ENCODE assay signal across 18 cellular contexts in genomic region chr16:48903054-48903453, GRCh38.
"Had no signal": no experiment of that assay in that cellular context is flagged by ENCODE, and none has a peak within 500 bp of the region (broad histone marks: within the 10 kb centered on the region; RNA-seq: fewer than 3 reads in every experiment).

No MANE protein-coding gene starts in this region.

- DNase-seq: activated CD4-positive, alpha-beta T cell treated with anti-CD3 and anti-CD28 coated beads, Interleukin-2, amount 10 ng/mL, durations not matched to agents 7 days and 5 days; activated gamma-delta T cell treated with Interleukin-2 at 50 U/mL for 16 hours; amniotic stem cell; caudate nucleus; colonic mucosa; effector CD4-positive, alpha-beta T cell; esophagus squamous epithelium; hypothalamus; immature natural killer cell; mesenchymal stem cell; stimulated activated naive CD8-positive, alpha-beta T cell treated with anti-CD3 and anti-CD28 coated beads, Interleukin-15, amount 100 ng/mL, for 72 hours; testis; upper lobe of right lung had no signal

- ATAC-seq: natural killer cell treated with Interleukin-12 subunit alpha and Interleukin-12 subunit beta and Interleukin-15 and Interleukin-18, amount 100 ng/mL, for 72 hours; sciatic nerve; stimulated activated naive CD8-positive, alpha-beta T cell treated with anti-CD3 and anti-CD28 coated beads, Interleukin-15, amount 100 ng/mL, for 72 hours; upper lobe of right lung had no signal

- FAIRE-seq: endothelial cell of umbilical vein had no signal

- H3K9me3 ChIP-seq: colonic mucosa, esophagus squamous epithelium, testis, upper lobe of right lung had no signal

- H3K36me3 ChIP-seq: colonic mucosa, esophagus squamous epithelium, upper lobe of right lung had no signal

- H3K27ac Mint-ChIP-seq: activated CD4-positive, alpha-beta T cell treated with anti-CD3 and anti-CD28 coated beads, Interleukin-2, amount 10 ng/mL, durations not matched to agents 7 days and 5 days; activated naive CD8-positive, alpha-beta T cell; immature natural killer cell; natural killer cell treated with Interleukin-12 subunit alpha and Interleukin-12 subunit beta and Interleukin-15 and Interleukin-18, amount 100 ng/mL, for 72 hours; stimulated activated naive CD8-positive, alpha-beta T cell treated with anti-CD3 and anti-CD28 coated beads, Interleukin-15, amount 100 ng/mL, for 72 hours; T-helper 2 cell treated with Interferon-gamma antibody and Interleukin-4, amounts not matched to agents 5 μg/mL and 100 μg/mL, for 36 hours had no signal

- H3K27me3 ChIP-seq: colonic mucosa, testis had no signal

- H3K27me3 Mint-ChIP-seq: activated CD4-positive, alpha-beta T cell treated with anti-CD3 and anti-CD28 coated beads, Interleukin-2, amount 10 ng/mL, durations not matched to agents 7 days and 5 days; stimulated activated naive CD8-positive, alpha-beta T cell treated with anti-CD3 and anti-CD28 coated beads, Interleukin-15, amount 100 ng/mL, for 72 hours had no signal

- H3K4me3 ChIP-seq: colonic mucosa, esophagus squamous epithelium, testis, upper lobe of right lung had no signal

- H3K27ac ChIP-seq: colonic mucosa, esophagus squamous epithelium, testis, upper lobe of right lung had no signal

- H3K36me3 Mint-ChIP-seq: activated naive CD8-positive, alpha-beta T cell; natural killer cell treated with Interleukin-12 subunit alpha and Interleukin-12 subunit beta and Interleukin-15 and Interleukin-18, amount 100 ng/mL, for 72 hours had no signal

- H3K4me3 Mint-ChIP-seq: activated CD4-positive, alpha-beta T cell treated with anti-CD3 and anti-CD28 coated beads, Interleukin-2, amount 10 ng/mL, durations not matched to agents 7 days and 5 days; activated naive CD8-positive, alpha-beta T cell; immature natural killer cell; natural killer cell treated with Interleukin-12 subunit alpha and Interleukin-12 subunit beta and Interleukin-15 and Interleukin-18, amount 100 ng/mL, for 72 hours; stimulated activated naive CD8-positive, alpha-beta T cell treated with anti-CD3 and anti-CD28 coated beads, Interleukin-15, amount 100 ng/mL, for 72 hours; T-helper 2 cell treated with Interferon-gamma antibody and Interleukin-4, amounts not matched to agents 5 μg/mL and 100 μg/mL, for 36 hours had no signal

- H3K4me1 Mint-ChIP-seq: activated CD4-positive, alpha-beta T cell treated with anti-CD3 and anti-CD28 coated beads, Interleukin-2, amount 10 ng/mL, durations not matched to agents 7 days and 5 days; immature natural killer cell; stimulated activated naive CD8-positive, alpha-beta T cell treated with anti-CD3 and anti-CD28 coated beads, Interleukin-15, amount 100 ng/mL, for 72 hours had no signal

- H3K9me3 Mint-ChIP-seq: activated CD4-positive, alpha-beta T cell treated with anti-CD3 and anti-CD28 coated beads, Interleukin-2, amount 10 ng/mL, durations not matched to agents 7 days and 5 days; stimulated activated naive CD8-positive, alpha-beta T cell treated with anti-CD3 and anti-CD28 coated beads, Interleukin-15, amount 100 ng/mL, for 72 hours; T-helper 2 cell treated with Interferon-gamma antibody and Interleukin-4, amounts not matched to agents 5 μg/mL and 100 μg/mL, for 36 hours had no signal

- H3K4me1 ChIP-seq: colonic mucosa, esophagus squamous epithelium, testis, upper lobe of right lung had no signal
